Comparison of ENCODE assay signal across 9 cellular contexts in genomic region chr5:76404694-76405306, GRCh38. TPM values are rescaled to one million over a fixed set of nuclear protein-coding genes. Genes with fewer than 3 reads are reported as not detected.
DNase-seq lines count a peak whose midpoint lies in the region; ATAC-seq and TF ChIP-seq lines count a peak whose summit lies in the region.
"Had no signal": no experiment of that assay in that cellular context is flagged by ENCODE, and none has a peak within 500 bp of the region (broad histone marks: within the 10 kb centered on the region; RNA-seq: fewer than 3 reads in every experiment).

No MANE protein-coding gene starts in this region.

- H3K27ac ChIP-seq in heart right ventricle (peak overlapping the region in 2 of 10 donors; percentile 73 to 97), right atrium auricular region (no peak overlapping the region), hepatocyte (peak overlapping the region; percentile 37), vagina (no peak overlapping the region)

- H3K36me3 ChIP-seq in heart right ventricle (no peaks in the 10 kb centered on the region), right atrium auricular region (no peaks in the 10 kb centered on the region), hepatocyte (replicated peaks; ENCODE audit: insufficient read depth, low read depth) (no peaks in the 10 kb centered on the region), vagina (no peaks in the 10 kb centered on the region)

- H3K4me2 ChIP-seq in hepatocyte: peak overlapping the region; percentile 90

- H3K4me3 ChIP-seq in heart right ventricle (peak overlapping the region in 7 of 10 donors; percentile 58 to 79 (median 64)), right atrium auricular region (peak overlapping the region in 1 of 2 donors; percentile 67), hepatocyte (no peak overlapping the region), vagina (peak overlapping the region; percentile 51 to 52)

- DNase-seq in heart right ventricle: no peak
- no peak for DNase-seq in right atrium auricular region (ENCODE audit: low spot score)
- DNase-seq in NAMALWA (ENCODE audit: low spot score): peak; percentile 8
- DNase-seq in hepatocyte (ENCODE audit: low spot score): no peak
- no peak for DNase-seq in vagina (ENCODE audit: extremely low spot score in 2 of 2)
- no peak for DNase-seq in posterior cingulate gyrus
- DNase-seq: DMS79 treated with DMSO at 0.1 percent for 48 hours had no signal

- H2AFZ ChIP-seq in hepatocyte: no peak overlapping the region

- H3K27me3 ChIP-seq in heart right ventricle (peaks cover 0 to 40% (median 23%) of the 10 kb centered on the region in 7 donors), right atrium auricular region (no peaks in the 10 kb centered on the region), hepatocyte (no peaks in the 10 kb centered on the region), vagina (no peaks in the 10 kb centered on the region)

- WGBS in heart right ventricle, 2 donors: 68 to 75% methylated on average over 5 of the region's 5 CpGs
- WGBS in hepatocyte (ENCODE audit: low lambda C conversion rate, missing lambda C conversion rate): 89% methylated on average over 5 of the region's 5 CpGs

- TF ChIP-seq CTCF in heart right ventricle (IDR thresholded peaks at IDR 0.05): no peak
- no peak for TF ChIP-seq CTCF in right atrium auricular region (IDR thresholded peaks at IDR 0.05)
- no peak for TF ChIP-seq CTCF in hepatocyte (IDR thresholded peaks at IDR 0.05; ENCODE audit: poor library complexity)
- TF ChIP-seq CTCF in vagina (IDR thresholded peaks at IDR 0.05): no peak

- intact Hi-C loops in heart right ventricle (cut with DNase I): loop anchor here in 5 of 10 donors (10.0 kb wide), 3 partner anchors 140 to 170 kb away; no protein-coding TSS in a partner anchor
- intact Hi-C loops in vagina (cut with DNase I): no loop called here
- intact Hi-C loops in posterior cingulate gyrus (cut with DNase I): no loop called here

- H3K9me3 ChIP-seq in heart right ventricle (no peaks in the 10 kb centered on the region), right atrium auricular region (no peaks in the 10 kb centered on the region), hepatocyte (ENCODE audit: low read depth) (no peaks in the 10 kb centered on the region), vagina (no peaks in the 10 kb centered on the region)

- TF ChIP-seq POLR2A in vagina (IDR thresholded peaks at IDR 0.05): no peak

- H4K20me1 ChIP-seq in hepatocyte (ENCODE audit: insufficient read depth, poor library complexity, severe bottlenecking): no peaks in the 10 kb centered on the region

- ATAC-seq in heart right ventricle: no peak
- ATAC-seq in HG03039 (IDR thresholded peaks at IDR 0.05; ENCODE audit: unreplicated experiment): no peak
- ATAC-seq in GM19452 (IDR thresholded peaks at IDR 0.05; ENCODE audit: unreplicated experiment): no peak

- no peaks in the 10 kb centered on the region for H3K9me2 ChIP-seq in hepatocyte (replicated peaks; ENCODE audit: insufficient read depth)

- H3K4me1 ChIP-seq in heart right ventricle (peaks cover 0 to 74% (median 19%) of the 10 kb centered on the region in 9 donors), right atrium auricular region (peaks cover 0 to 24% of the 10 kb centered on the region in 2 donors), hepatocyte (ENCODE audit: insufficient read depth) (peaks cover 10% of the 10 kb centered on the region), vagina (peaks cover 17% of the 10 kb centered on the region)

- peaks cover 47% of the 10 kb centered on the region for H3K79me2 ChIP-seq in hepatocyte

RNA-seq across cellular contexts. Expression of gene IQGAP2, which starts 1.7 kb away (rescaled TPM):
- total RNA-seq in heart right ventricle (10 to 100 TPM in 1 of 10 donors, 1 to 10 TPM in 9; 2.6 to 22.3 (median 5.3) TPM), right atrium auricular region (10 to 100 TPM in 1 of 2 donors, 1 to 10 TPM in 1; 5.4 to 12.3 TPM), hepatocyte (60.3 and 78.9 TPM in 2 replicates), vagina (8.6 TPM)
- polyA plus RNA-seq in heart right ventricle (1 to 10 TPM; 2.5 to 3.1 TPM), hepatocyte (34.5 and 37.2 TPM in 2 replicates)
